29 cellular contexts compared by ENCODE assay signal in genomic region chr11:58165504-58166106, GRCh38. TPM values are rescaled to one million over a fixed set of nuclear protein-coding genes. Genes with fewer than 3 reads are reported as not detected.
"Had no signal": no experiment of that assay in that cellular context is flagged by ENCODE, and none has a peak within 500 bp of the region (broad histone marks: within the 10 kb centered on the region; RNA-seq: fewer than 3 reads in every experiment).

No MANE protein-coding gene starts in this region.

- DNase-seq: activated B cell treated with CpG ODN at 0.5 μM for 24 hours; activated CD4-positive, alpha-beta T cell treated with anti-CD3 and anti-CD28 coated beads for 1 hour; activated CD4-positive, alpha-beta T cell treated with anti-CD3 and anti-CD28 coated beads, Interleukin-2, amount 10 ng/mL, durations not matched to agents 24 days and 14 days; activated CD4-positive, alpha-beta T cell treated with anti-CD3 and anti-CD28 coated beads, Interleukin-2, amount 50 U/mL, for 48 hours; activated CD8-positive, alpha-beta memory T cell treated with anti-CD3 and anti-CD28 coated beads, Interleukin-2, amount 10 ng/mL, durations not matched to agents 7 days and 5 days; activated effector memory CD4-positive, alpha-beta T cell treated with anti-CD3 and anti-CD28 coated beads, Interleukin-2, amount 50 U/mL, for 16 hours; activated naive CD4-positive, alpha-beta T cell treated with Interleukin-2 at 50 U/mL for 16 hours; activated naive CD8-positive, alpha-beta T cell treated with anti-CD3 and anti-CD28 coated beads, Interleukin-2, amount 50 U/mL, for 24 hours; activated T-cell treated with anti-CD3 and anti-CD28 coated beads, Interleukin-2, amount 50 U/mL, for 4 hours; amniotic stem cell; Kasumi-1; KBM-7; MG63; MV-4-11; NCI-H1105; NCI-H1436; NCI-H1694 treated with DMSO at 0.1 percent for 48 hours; NCI-H2029 treated with DMSO at 0.1 percent for 48 hours; NCI-H510A treated with DMSO at 0.1 percent for 48 hours; Right ventricle myocardium superior; T-helper 9 cell had no signal

- H3K36me3 Mint-ChIP-seq: activated CD8-positive, alpha-beta memory T cell treated with anti-CD3 and anti-CD28 coated beads, Interleukin-2, amount 10 ng/mL, durations not matched to agents 7 days and 5 days; activated naive CD4-positive, alpha-beta T cell treated with anti-CD3 and anti-CD28 coated beads, Interleukin-2, amount 50 U/mL, for 72 hours; brain had no signal

- H3K36me3 ChIP-seq: MG63, Peyer's patch, SJSA1 had no signal

- H3K27ac ChIP-seq: RWPE1, SJSA1 had no signal

- H3K4me3 ChIP-seq: MG63, Peyer's patch, SJSA1 had no signal

- H3K9me3 ChIP-seq: MG63, Peyer's patch, SJSA1 had no signal

- H3K27me3 Mint-ChIP-seq: activated naive CD8-positive, alpha-beta T cell treated with anti-CD3 and anti-CD28 coated beads, Interleukin-2, amount 50 U/mL, for 24 hours had no signal

- H3K4me3 Mint-ChIP-seq: activated B cell treated with CpG ODN at 0.5 μM for 24 hours; activated CD4-positive, alpha-beta T cell treated with anti-CD3 and anti-CD28 coated beads, Interleukin-2, amount 10 ng/mL, durations not matched to agents 24 days and 14 days; activated CD8-positive, alpha-beta memory T cell treated with anti-CD3 and anti-CD28 coated beads, Interleukin-2, amount 10 ng/mL, durations not matched to agents 7 days and 5 days; activated naive CD8-positive, alpha-beta T cell treated with anti-CD3 and anti-CD28 coated beads, Interleukin-2, amount 50 U/mL, for 24 hours; activated T-cell treated with anti-CD3 and anti-CD28 coated beads, Interleukin-2, amount 50 U/mL, for 4 hours; brain; central memory CD8-positive, alpha-beta T cell; T-helper 1 cell treated with Interleukin-12 subunit alpha and Interleukin-12 subunit beta and Interleukin-4 antibody, amounts not matched to agents 30 μg/mL and 1 μg/mL, for 36 hours had no signal

- H3K27me3 ChIP-seq: MG63, Peyer's patch, SJSA1 had no signal

- ATAC-seq: activated CD8-positive, alpha-beta memory T cell treated with anti-CD3 and anti-CD28 coated beads, Interleukin-2, amount 10 ng/mL, durations not matched to agents 7 days and 5 days; activated naive CD4-positive, alpha-beta T cell treated with anti-CD3 and anti-CD28 coated beads, Interleukin-2, amount 50 U/mL, for 72 hours; activated naive CD8-positive, alpha-beta T cell treated with anti-CD3 and anti-CD28 coated beads, Interleukin-2, amount 50 U/mL, for 24 hours; activated T-cell treated with anti-CD3 and anti-CD28 coated beads, Interleukin-2, amount 50 U/mL, for 4 hours had no signal

- H3K27ac Mint-ChIP-seq: activated B cell treated with CpG ODN at 0.5 μM for 24 hours; activated CD4-positive, alpha-beta T cell treated with anti-CD3 and anti-CD28 coated beads, Interleukin-2, amount 10 ng/mL, durations not matched to agents 24 days and 14 days; activated CD8-positive, alpha-beta memory T cell treated with anti-CD3 and anti-CD28 coated beads, Interleukin-2, amount 10 ng/mL, durations not matched to agents 7 days and 5 days; activated naive CD4-positive, alpha-beta T cell treated with anti-CD3 and anti-CD28 coated beads, Interleukin-2, amount 50 U/mL, for 72 hours; activated naive CD8-positive, alpha-beta T cell treated with anti-CD3 and anti-CD28 coated beads, Interleukin-2, amount 50 U/mL, for 24 hours; T-helper 1 cell treated with Interleukin-12 subunit alpha and Interleukin-12 subunit beta and Interleukin-4 antibody, amounts not matched to agents 30 μg/mL and 1 μg/mL, for 36 hours had no signal

- H3K4me1 ChIP-seq: SJSA1 had no signal

- H3K4me1 Mint-ChIP-seq: activated B cell treated with CpG ODN at 0.5 μM for 24 hours; activated CD4-positive, alpha-beta T cell treated with anti-CD3 and anti-CD28 coated beads, Interleukin-2, amount 10 ng/mL, durations not matched to agents 24 days and 14 days; activated CD8-positive, alpha-beta memory T cell treated with anti-CD3 and anti-CD28 coated beads, Interleukin-2, amount 10 ng/mL, durations not matched to agents 7 days and 5 days; activated naive CD8-positive, alpha-beta T cell treated with anti-CD3 and anti-CD28 coated beads, Interleukin-2, amount 50 U/mL, for 24 hours; brain; central memory CD8-positive, alpha-beta T cell had no signal

- H3K9me3 Mint-ChIP-seq: activated B cell treated with CpG ODN at 0.5 μM for 24 hours; activated CD4-positive, alpha-beta T cell treated with anti-CD3 and anti-CD28 coated beads, Interleukin-2, amount 10 ng/mL, durations not matched to agents 24 days and 14 days; activated T-cell treated with anti-CD3 and anti-CD28 coated beads, Interleukin-2, amount 50 U/mL, for 4 hours; brain; central memory CD8-positive, alpha-beta T cell; T-helper 1 cell treated with Interleukin-12 subunit alpha and Interleukin-12 subunit beta and Interleukin-4 antibody, amounts not matched to agents 30 μg/mL and 1 μg/mL, for 36 hours had no signal

RNA-seq across cellular contexts. Expression of gene OR9Q2, which starts 23.3 kb away (rescaled TPM):
- total RNA-seq: activated B cell treated with CpG ODN at 0.5 μM for 24 hours; activated CD4-positive, alpha-beta T cell treated with anti-CD3 and anti-CD28 coated beads, Interleukin-2, amount 10 ng/mL, durations not matched to agents 24 days and 14 days; activated CD8-positive, alpha-beta memory T cell treated with anti-CD3 and anti-CD28 coated beads, Interleukin-2, amount 10 ng/mL, durations not matched to agents 7 days and 5 days; activated naive CD4-positive, alpha-beta T cell treated with anti-CD3 and anti-CD28 coated beads, Interleukin-2, amount 50 U/mL, for 72 hours; activated T-cell treated with anti-CD3 and anti-CD28 coated beads, Interleukin-2, amount 50 U/mL, for 4 hours; astrocyte; Peyer's patch; Right ventricle myocardium superior; SJSA1 had no signal

RNA-seq across cellular contexts. Expression of gene OR1S2, which starts 38.3 kb away (rescaled TPM):
- total RNA-seq: activated B cell treated with CpG ODN at 0.5 μM for 24 hours; activated CD4-positive, alpha-beta T cell treated with anti-CD3 and anti-CD28 coated beads, Interleukin-2, amount 10 ng/mL, durations not matched to agents 24 days and 14 days; activated CD8-positive, alpha-beta memory T cell treated with anti-CD3 and anti-CD28 coated beads, Interleukin-2, amount 10 ng/mL, durations not matched to agents 7 days and 5 days; activated naive CD4-positive, alpha-beta T cell treated with anti-CD3 and anti-CD28 coated beads, Interleukin-2, amount 50 U/mL, for 72 hours; activated T-cell treated with anti-CD3 and anti-CD28 coated beads, Interleukin-2, amount 50 U/mL, for 4 hours; astrocyte; Peyer's patch; Right ventricle myocardium superior; SJSA1 had no signal

RNA-seq across cellular contexts. Expression of gene OR9I1, which starts 40.3 kb away (rescaled TPM):
- total RNA-seq: activated B cell treated with CpG ODN at 0.5 μM for 24 hours; activated CD4-positive, alpha-beta T cell treated with anti-CD3 and anti-CD28 coated beads, Interleukin-2, amount 10 ng/mL, durations not matched to agents 24 days and 14 days; activated CD8-positive, alpha-beta memory T cell treated with anti-CD3 and anti-CD28 coated beads, Interleukin-2, amount 10 ng/mL, durations not matched to agents 7 days and 5 days; activated naive CD4-positive, alpha-beta T cell treated with anti-CD3 and anti-CD28 coated beads, Interleukin-2, amount 50 U/mL, for 72 hours; activated T-cell treated with anti-CD3 and anti-CD28 coated beads, Interleukin-2, amount 50 U/mL, for 4 hours; astrocyte; Peyer's patch; Right ventricle myocardium superior; SJSA1 had no signal

RNA-seq across cellular contexts. Expression of gene OR1S1, which starts 46.9 kb away (rescaled TPM):
- total RNA-seq: activated B cell treated with CpG ODN at 0.5 μM for 24 hours; activated CD4-positive, alpha-beta T cell treated with anti-CD3 and anti-CD28 coated beads, Interleukin-2, amount 10 ng/mL, durations not matched to agents 24 days and 14 days; activated CD8-positive, alpha-beta memory T cell treated with anti-CD3 and anti-CD28 coated beads, Interleukin-2, amount 10 ng/mL, durations not matched to agents 7 days and 5 days; activated naive CD4-positive, alpha-beta T cell treated with anti-CD3 and anti-CD28 coated beads, Interleukin-2, amount 50 U/mL, for 72 hours; activated T-cell treated with anti-CD3 and anti-CD28 coated beads, Interleukin-2, amount 50 U/mL, for 4 hours; astrocyte; Peyer's patch; Right ventricle myocardium superior; SJSA1 had no signal
